In the genomic region with DNA sequence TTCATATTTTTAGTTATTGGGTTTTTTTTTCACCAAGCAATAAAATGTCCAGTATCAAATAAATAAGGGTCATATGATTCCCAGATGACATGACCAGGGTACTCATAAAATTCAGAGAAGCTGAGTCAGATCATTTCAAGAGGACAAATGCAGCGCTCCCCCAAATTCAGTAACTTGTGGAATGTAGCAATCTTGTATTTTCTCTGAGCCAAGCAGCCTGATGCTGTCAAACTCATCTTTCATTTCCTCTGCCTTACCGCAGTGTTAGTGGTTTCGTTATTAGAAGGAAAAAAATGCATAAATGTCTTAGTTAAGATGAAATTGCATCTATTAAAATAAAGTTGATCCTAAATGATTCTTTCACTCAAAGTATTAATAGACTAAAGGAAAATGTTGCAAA, we compare ENCODE assay signal across 10 cellular contexts. TPM values are rescaled to one million over a fixed set of nuclear protein-coding genes. Genes with fewer than 3 reads are reported as not detected.
DNase-seq lines count a peak whose midpoint lies in the region; ATAC-seq and TF ChIP-seq lines count a peak whose summit lies in the region.
"Had no signal": no experiment of that assay in that cellular context is flagged by ENCODE, and none has a peak within 500 bp of the region (broad histone marks: within the 10 kb centered on the region; RNA-seq: fewer than 3 reads in every experiment).

No MANE protein-coding gene starts in this region.

- no peaks in the 10 kb centered on the region for H3K36me3 Mint-ChIP-seq in activated CD8-positive, alpha-beta T cell treated with anti-CD3 and anti-CD28 coated beads, Interleukin-2, amount 10 ng/mL, durations not matched to agents 7 days and 5 days (ENCODE audit: low read depth)
- H3K36me3 Mint-ChIP-seq in activated CD8-positive, alpha-beta T cell treated with anti-CD3 and anti-CD28 coated beads for 36 hours (ENCODE audit: low read depth), result no peaks in the 10 kb centered on the region
- no peaks in the 10 kb centered on the region for H3K36me3 Mint-ChIP-seq in T-helper 2 cell treated with Interferon-gamma antibody and Interleukin-4, amounts not matched to agents 5 μg/mL and 100 μg/mL, for 36 hours (ENCODE audit: low read depth)

- ATAC-seq in activated CD8-positive, alpha-beta T cell treated with anti-CD3 and anti-CD28 coated beads, Interleukin-2, amount 10 ng/mL, durations not matched to agents 7 days and 5 days, result peak; percentile 40
- no peak for ATAC-seq in activated CD8-positive, alpha-beta T cell treated with anti-CD3 and anti-CD28 coated beads for 36 hours
- peak; percentile 63 for ATAC-seq in HG02798 (IDR thresholded peaks at IDR 0.05; ENCODE audit: poor library complexity, unreplicated experiment)
- ATAC-seq in GM18519 (IDR thresholded peaks at IDR 0.05; ENCODE audit: low FRiP score, unreplicated experiment), result no peak

- H3K36me3 ChIP-seq in skeletal muscle satellite cell (ENCODE audit: insufficient read depth, low read length), result no peaks in the 10 kb centered on the region

- H3K4me3 ChIP-seq in skeletal muscle satellite cell (ENCODE audit: low read length) (peak overlapping the region; percentile 43), lower leg skin (ENCODE audit: low read depth, poor library complexity, severe bottlenecking) (no peak overlapping the region)

- no peak for TF ChIP-seq CTCF in activated CD8-positive, alpha-beta T cell treated with anti-CD3 and anti-CD28 coated beads for 36 hours (IDR thresholded peaks at IDR 0.05)
- TF ChIP-seq CTCF in lower leg skin (IDR thresholded peaks at IDR 0.05), result no peak

- CTCF ChIA-PET in activated CD8-positive, alpha-beta T cell treated with anti-CD3 and anti-CD28 coated beads, Interleukin-2, amount 10 ng/mL, durations not matched to agents 7 days and 5 days (lab: Charles Lee), result interaction anchor here (0.6 to 2.2 kb wide), 11 partner anchors 9 to 577 kb away, joined by 3 to 31 read pairs (median 6); no protein-coding TSS in a partner anchor
- CTCF ChIA-PET in activated CD8-positive, alpha-beta T cell treated with anti-CD3 and anti-CD28 coated beads for 36 hours (lab: Charles Lee), result interaction anchor here (1.0 to 2.5 kb wide), 9 partner anchors 13 to 716 kb away, joined by 3 to 24 read pairs (median 4); partner anchors contain the start of gene EDN1

- no peaks in the 10 kb centered on the region for H3K27me3 ChIP-seq in skeletal muscle satellite cell (ENCODE audit: control insufficient read depth, insufficient read depth, low read length)

- no peak for DNase-seq in activated CD8-positive, alpha-beta T cell treated with anti-CD3 and anti-CD28 coated beads, Interleukin-2, amount 10 ng/mL, durations not matched to agents 7 days and 5 days
- no peak for DNase-seq in activated CD8-positive, alpha-beta T cell treated with anti-CD3 and anti-CD28 coated beads for 36 hours
- no peak for DNase-seq in T-helper 2 cell treated with Interferon-gamma antibody and Interleukin-4, amounts not matched to agents 5 μg/mL and 100 μg/mL, for 36 hours (ENCODE audit: low spot score)
- DNase-seq in lower leg skin (ENCODE audit: low spot score in 2 of 2), result no peak
- no peak for DNase-seq in stimulated activated CD4-positive, alpha-beta T cell treated with anti-CD3 and anti-CD28 coated beads, Interleukin-4, amount 100 ng/mL, for 4 hours
- DNase-seq: amniotic stem cell, NCI-H510A had no signal

- no peak overlapping the region for H3K4me3 Mint-ChIP-seq in activated CD8-positive, alpha-beta T cell treated with anti-CD3 and anti-CD28 coated beads, Interleukin-2, amount 10 ng/mL, durations not matched to agents 7 days and 5 days
- H3K4me3 Mint-ChIP-seq in activated CD8-positive, alpha-beta T cell treated with anti-CD3 and anti-CD28 coated beads for 36 hours, result no peak overlapping the region
- H3K4me3 Mint-ChIP-seq in T-helper 2 cell treated with Interferon-gamma antibody and Interleukin-4, amounts not matched to agents 5 μg/mL and 100 μg/mL, for 36 hours, result peak overlapping the region; percentile 44

- no peaks in the 10 kb centered on the region for H3K27me3 Mint-ChIP-seq in activated CD8-positive, alpha-beta T cell treated with anti-CD3 and anti-CD28 coated beads, Interleukin-2, amount 10 ng/mL, durations not matched to agents 7 days and 5 days (ENCODE audit: low read depth)
- H3K27me3 Mint-ChIP-seq in activated CD8-positive, alpha-beta T cell treated with anti-CD3 and anti-CD28 coated beads for 36 hours, result no peaks in the 10 kb centered on the region
- peaks cover under 1% of the 10 kb centered on the region for H3K27me3 Mint-ChIP-seq in T-helper 2 cell treated with Interferon-gamma antibody and Interleukin-4, amounts not matched to agents 5 μg/mL and 100 μg/mL, for 36 hours (ENCODE audit: low read depth)

- peak overlapping the region; percentile 20 for H3K27ac Mint-ChIP-seq in activated CD8-positive, alpha-beta T cell treated with anti-CD3 and anti-CD28 coated beads, Interleukin-2, amount 10 ng/mL, durations not matched to agents 7 days and 5 days
- no peak overlapping the region for H3K27ac Mint-ChIP-seq in activated CD8-positive, alpha-beta T cell treated with anti-CD3 and anti-CD28 coated beads for 36 hours
- no peak overlapping the region for H3K27ac Mint-ChIP-seq in T-helper 2 cell treated with Interferon-gamma antibody and Interleukin-4, amounts not matched to agents 5 μg/mL and 100 μg/mL, for 36 hours

- POLR2A ChIA-PET in activated CD8-positive, alpha-beta T cell treated with anti-CD3 and anti-CD28 coated beads, Interleukin-2, amount 10 ng/mL, durations not matched to agents 7 days and 5 days (lab: Charles Lee), result interaction anchor here (1.5 kb wide), 1 partner anchor 69 kb away, joined by 4 read pairs; no protein-coding TSS in a partner anchor
- POLR2A ChIA-PET in activated CD8-positive, alpha-beta T cell treated with anti-CD3 and anti-CD28 coated beads for 36 hours (lab: Charles Lee), result no interaction called here

- H3K4me2 ChIP-seq in skeletal muscle satellite cell (ENCODE audit: low read length), result peak overlapping the region; percentile 59

- peaks cover 18% of the 10 kb centered on the region for H3K4me1 ChIP-seq in skeletal muscle satellite cell (ENCODE audit: control insufficient read depth, insufficient read depth, low read length)

- H3K4me1 Mint-ChIP-seq in activated CD8-positive, alpha-beta T cell treated with anti-CD3 and anti-CD28 coated beads, Interleukin-2, amount 10 ng/mL, durations not matched to agents 7 days and 5 days (ENCODE audit: low read depth), result peaks cover 22% of the 10 kb centered on the region
- H3K4me1 Mint-ChIP-seq in activated CD8-positive, alpha-beta T cell treated with anti-CD3 and anti-CD28 coated beads for 36 hours (ENCODE audit: low read depth), result peaks cover 35% of the 10 kb centered on the region
- peaks cover 21% of the 10 kb centered on the region for H3K4me1 Mint-ChIP-seq in T-helper 2 cell treated with Interferon-gamma antibody and Interleukin-4, amounts not matched to agents 5 μg/mL and 100 μg/mL, for 36 hours (ENCODE audit: low read depth)

- H3K9me3 ChIP-seq in skeletal muscle satellite cell (replicated peaks; ENCODE audit: low read length), result no peaks in the 10 kb centered on the region

- no peaks in the 10 kb centered on the region for H3K9me3 Mint-ChIP-seq in activated CD8-positive, alpha-beta T cell treated with anti-CD3 and anti-CD28 coated beads, Interleukin-2, amount 10 ng/mL, durations not matched to agents 7 days and 5 days (ENCODE audit: insufficient read depth)
- peaks cover 2% of the 10 kb centered on the region for H3K9me3 Mint-ChIP-seq in activated CD8-positive, alpha-beta T cell treated with anti-CD3 and anti-CD28 coated beads for 36 hours
- H3K9me3 Mint-ChIP-seq in T-helper 2 cell treated with Interferon-gamma antibody and Interleukin-4, amounts not matched to agents 5 μg/mL and 100 μg/mL, for 36 hours, result no peaks in the 10 kb centered on the region

- 65 to 70% methylated on average over 3 of the region's 3 CpGs for WGBS in lower leg skin, 2 donors

- peak overlapping the region; percentile 57 for H3K9ac ChIP-seq in skeletal muscle satellite cell (ENCODE audit: low read depth, low read length)

- intact Hi-C loops in activated CD8-positive, alpha-beta T cell treated with anti-CD3 and anti-CD28 coated beads for 36 hours (cut with micrococcal nuclease), result loop anchor here (5.0 kb wide), 1 partner anchor 575 kb away; no protein-coding TSS in a partner anchor
- intact Hi-C loops in lower leg skin (cut with DNase I; ENCODE audit: low total_unique reads), result loop anchor here (10.0 kb wide), 1 partner anchor 578 kb away; no protein-coding TSS in a partner anchor

- TF ChIP-seq POLR2A in lower leg skin (IDR thresholded peaks at IDR 0.05), result no peak

RNA-seq across cellular contexts. Expression of gene EDN1, which starts 57.8 kb away (rescaled TPM):
- not detected for total RNA-seq in activated CD8-positive, alpha-beta T cell treated with anti-CD3 and anti-CD28 coated beads, Interleukin-2, amount 10 ng/mL, durations not matched to agents 7 days and 5 days
- under 1 TPM in 1 of 2 experiments, not detected in 1; 0.14 TPM for total RNA-seq in activated CD8-positive, alpha-beta T cell treated with anti-CD3 and anti-CD28 coated beads for 36 hours
- 0.22 TPM in 1 of 2 replicates, not detected in the other for total RNA-seq in skeletal muscle satellite cell (2012; rRNA removed)
- total RNA-seq in lower leg skin, result 10 to 100 TPM; 11.1 to 42.6 (median 15.5) TPM

Comparison
In these comparisons a context has a peak if more than half of its experiments do, and no peak if none do; other contexts are left out.
1. ATAC-seq: peak in activated CD8-positive, alpha-beta T cell treated with anti-CD3 and anti-CD28 coated beads, Interleukin-2, amount 10 ng/mL, durations not matched to agents 7 days and 5 days (single experiment) and HG02798 (single experiment); none in activated CD8-positive, alpha-beta T cell treated with anti-CD3 and anti-CD28 coated beads for 36 hours (single experiment) and GM18519 (single experiment).
2. RNA of gene EDN1, which starts 57.8 kb away (total RNA-seq): 11.1 to 42.6 TPM in lower leg skin; 0.14 TPM in activated CD8-positive, alpha-beta T cell treated with anti-CD3 and anti-CD28 coated beads for 36 hours and not detected in activated CD8-positive, alpha-beta T cell treated with anti-CD3 and anti-CD28 coated beads, Interleukin-2, amount 10 ng/mL, durations not matched to agents 7 days and 5 days; every median in the first group is over 10 times any median in the second.